Comparison of ENCODE assay signal across 13 cellular contexts in genomic region chr11:73866095-73866579, GRCh38. TPM values are rescaled to one million over a fixed set of nuclear protein-coding genes. Genes with fewer than 3 reads are reported as not detected.
A peak's percentile ranks its signal among the peaks of the same experiment; 100 is the strongest.
DNase-seq lines count a peak whose midpoint lies in the region; ATAC-seq and TF ChIP-seq lines count a peak whose summit lies in the region.
"Had no signal": no experiment of that assay in that cellular context is flagged by ENCODE, and none has a peak within 500 bp of the region (broad histone marks: within the 10 kb centered on the region; RNA-seq: fewer than 3 reads in every experiment).

No MANE protein-coding gene starts in this region.

- no peak overlapping the region for H3K27ac Mint-ChIP-seq in Calu3 (ENCODE audit: unreplicated experiment)
- H3K27ac Mint-ChIP-seq: activated CD4-positive, alpha-beta memory T cell treated with anti-CD3 and anti-CD28 coated beads for 36 hours had no signal

- H3K4me3 ChIP-seq in ACC112 (ENCODE audit: low read depth, low read length) (no peak overlapping the region), HUES48 (ENCODE audit: low read depth, low read length) (no peak overlapping the region), left lung (no peak overlapping the region)
- H3K4me3 ChIP-seq: spleen had no signal

- no peak overlapping the region for H3K4me3 Mint-ChIP-seq in Calu3 (ENCODE audit: low read depth, unreplicated experiment)
- H3K4me3 Mint-ChIP-seq: activated CD4-positive, alpha-beta memory T cell treated with anti-CD3 and anti-CD28 coated beads for 36 hours had no signal

- TF ChIP-seq CTCF in left lung (IDR thresholded peaks at IDR 0.05) (no peak), Calu3 (IDR thresholded peaks at IDR 0.05; ENCODE audit: unreplicated experiment) (no peak)

- H3K27me3 ChIP-seq in ACC112 (ENCODE audit: insufficient read depth, low read length): no peaks in the 10 kb centered on the region
- H3K27me3 ChIP-seq in HUES48 (ENCODE audit: control insufficient read depth, insufficient read depth, low read length): no peaks in the 10 kb centered on the region
- no peaks in the 10 kb centered on the region for H3K27me3 ChIP-seq in left lung
- H3K27me3 ChIP-seq: spleen had no signal

- no peak overlapping the region for H3K9ac ChIP-seq in HUES48 (ENCODE audit: low read depth, low read length)

- H2AFZ ChIP-seq in ACC112 (ENCODE audit: low read length, unreplicated experiment): no peak overlapping the region

- peak; percentile 22 for ATAC-seq in left lung
- no peak for ATAC-seq in GM19023 (IDR thresholded peaks at IDR 0.05; ENCODE audit: unreplicated experiment)

- peaks cover 10% of the 10 kb centered on the region for H3K36me3 Mint-ChIP-seq in Calu3 (ENCODE audit: insufficient read depth, unreplicated experiment)

- H3K4me1 Mint-ChIP-seq in Calu3 (ENCODE audit: low read depth, unreplicated experiment): no peaks in the 10 kb centered on the region

- no peaks in the 10 kb centered on the region for H3K9me3 Mint-ChIP-seq in Calu3 (ENCODE audit: low read depth, unreplicated experiment)
- H3K9me3 Mint-ChIP-seq: activated CD4-positive, alpha-beta memory T cell treated with anti-CD3 and anti-CD28 coated beads for 36 hours had no signal

- intact Hi-C loops in left lung (cut with DNase I) (no loop called here), Calu3 (cut with micrococcal nuclease; ENCODE audit: unreplicated experiment) (no loop called here)

- H3K79me2 ChIP-seq in ACC112 (ENCODE audit: control insufficient read depth, insufficient read depth, low read length, unreplicated experiment): no peaks in the 10 kb centered on the region

- no peaks in the 10 kb centered on the region for H3K27me3 Mint-ChIP-seq in Calu3 (ENCODE audit: unreplicated experiment)
- H3K27me3 Mint-ChIP-seq: activated CD4-positive, alpha-beta memory T cell treated with anti-CD3 and anti-CD28 coated beads for 36 hours had no signal

- no TSS peak for BruUV-seq in Calu3 (replicated peaks; lab: Mats Ljungman, UMichigan)

- H3K36me3 ChIP-seq in ACC112 (ENCODE audit: insufficient read depth, low read length): 0 out of 2 replicates have a peak, but pooled peaks cover 7% of the 10 kb centered on the region
- peaks cover 29% of the 10 kb centered on the region for H3K36me3 ChIP-seq in HUES48 (ENCODE audit: control insufficient read depth, insufficient read depth, low read length)
- peaks cover 0 to 37% of the 10 kb centered on the region in 2 donors for H3K36me3 ChIP-seq in left lung

- CTCF ChIA-PET in Calu3 (lab: Charles Lee): interaction anchor here (0.9 kb wide), 1 partner anchor 33 kb away, joined by 4 read pairs; no protein-coding TSS in a partner anchor

- peak overlapping the region; percentile 59 for H3K27ac ChIP-seq in ACC112 (ENCODE audit: low read depth, low read length)
- H3K27ac ChIP-seq in HUES48 (ENCODE audit: low read depth, low read length): peak overlapping the region; percentile 46
- peak overlapping the region in 1 of 2 donors; percentile 5 for H3K27ac ChIP-seq in left lung
- H3K27ac ChIP-seq: C4-2B, spleen had no signal

- H3K9me3 ChIP-seq in HUES48 (ENCODE audit: control insufficient read depth, insufficient read depth, low read length) (no peaks in the 10 kb centered on the region), left lung (no peaks in the 10 kb centered on the region)
- H3K9me3 ChIP-seq: spleen had no signal

- DNase-seq in dermis blood vessel endothelial cell (peak; percentile 30), left lung (no peak), Calu3 (no peak), NCI-H1436 (lab: John Stamatoyannopoulos, UW) (no peak)
- no peak for DNase-seq in stimulated activated CD4-positive, alpha-beta T cell treated with anti-CD3 and anti-CD28 coated beads, Interleukin-4, amount 100 ng/mL, for 1 hour
- DNase-seq: activated CD4-positive, alpha-beta memory T cell treated with anti-CD3 and anti-CD28 coated beads for 36 hours; activated naive CD4-positive, alpha-beta T cell; NCI-H187 treated with DMSO at 0.1 percent for 48 hours; spleen had no signal

- H3K4me1 ChIP-seq in ACC112 (ENCODE audit: control insufficient read depth, insufficient read depth, low read length, unreplicated experiment): peaks cover 28% of the 10 kb centered on the region
- H3K4me1 ChIP-seq in HUES48 (ENCODE audit: control insufficient read depth, insufficient read depth, low read length): peaks cover 10% of the 10 kb centered on the region
- H3K4me1 ChIP-seq in left lung: no peaks in the 10 kb centered on the region
- H3K4me1 ChIP-seq: spleen had no signal

RNA-seq across cellular contexts. Expression of gene COA4, which starts 10.5 kb away (rescaled TPM):
- total RNA-seq in dermis blood vessel endothelial cell (53.0 and 57.2 TPM in 2 replicates), left lung (10 to 100 TPM; 44.0 to 66.8 TPM), Calu3 (2022) (82.5 and 93.0 TPM in 2 replicates)

RNA-seq across cellular contexts. Expression of gene PAAF1, which starts 10.7 kb away (rescaled TPM):
- total RNA-seq in dermis blood vessel endothelial cell (8.2 and 10.6 TPM in 2 replicates), left lung (10 to 100 TPM; 13.0 to 17.0 TPM), Calu3 (2022) (23.0 and 24.4 TPM in 2 replicates)
